Comparison of ENCODE assay signal across 16 cellular contexts in the genomic region with DNA sequence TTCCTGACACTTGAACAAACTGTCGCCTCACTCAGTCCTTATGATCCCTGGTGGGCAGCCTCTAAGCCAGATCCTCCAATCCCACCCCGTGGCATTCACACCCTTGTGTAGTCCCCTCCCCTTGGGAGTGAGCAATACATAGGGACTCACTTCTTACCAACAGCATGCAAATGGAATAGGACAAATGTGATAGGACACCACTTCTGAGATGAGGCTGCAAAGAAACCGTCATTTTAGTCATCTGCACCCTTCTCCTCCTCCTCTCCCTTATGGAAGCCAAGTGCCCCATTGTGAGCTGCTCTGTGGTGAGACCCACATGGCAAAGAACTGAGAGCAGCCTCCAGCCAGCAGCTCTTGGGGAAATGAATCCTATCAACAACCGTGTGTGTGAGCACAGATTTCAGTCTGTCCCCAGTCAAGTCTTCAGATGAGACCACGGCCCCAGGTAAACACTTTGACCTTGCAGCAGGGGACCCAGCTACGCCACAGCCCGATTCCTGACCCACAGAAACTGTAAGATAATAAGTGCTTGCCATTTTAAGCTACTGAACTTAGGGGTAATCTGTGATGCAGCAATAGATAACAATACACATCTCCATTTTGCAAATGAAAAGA. TPM values are rescaled to one million over a fixed set of nuclear protein-coding genes. Genes with fewer than 3 reads are reported as not detected.
A peak's percentile ranks its signal among the peaks of the same experiment; 100 is the strongest.
DNase-seq lines count a peak whose midpoint lies in the region; ATAC-seq and TF ChIP-seq lines count a peak whose summit lies in the region.
"Had no signal": no experiment of that assay in that cellular context is flagged by ENCODE, and none has a peak within 500 bp of the region (broad histone marks: within the 10 kb centered on the region; RNA-seq: fewer than 3 reads in every experiment).

No MANE protein-coding gene starts in this region.

- peak overlapping the region; percentile 88 for H3K27ac Mint-ChIP-seq in Calu3 (ENCODE audit: unreplicated experiment)
- H3K27ac Mint-ChIP-seq in brain = peak overlapping the region in 4 of 5 experiments; percentile 39 to 83 (median 62)
- H3K27ac Mint-ChIP-seq: activated B cell treated with CpG ODN at 0.5 μM for 24 hours; activated T-helper 2 cell treated with anti-CD3 and anti-CD28 coated beads, Interferon-gamma antibody, Interleukin-2, Interleukin-4, amounts not matched to agents 10 μg/mL and 5 μg/mL and 100 μg/mL, durations not matched to agents 14 hours and 24 hours and 36 hours; dendritic cell treated with granulocyte-macrophage colony-stimulating factor and Interleukin-4, amounts not matched to agents 40 ng/mL and 50 ng/mL, for 4 days; IgD-negative memory B cell had no signal

- DNase-seq in Calu3 (no peak), superior temporal gyrus (ENCODE audit: extremely low spot score) (no peak), AG08396 (ENCODE audit: low spot score) (no peak)
- DNase-seq: activated B cell treated with CpG ODN at 0.5 μM for 24 hours; amniotic stem cell; erythroblast; GDM1; stimulated activated CD4-positive, alpha-beta T cell treated with anti-CD3 and anti-CD28 coated beads, Interleukin-2, amount 100 ng/mL, for 24 hours had no signal

- H3K9me3 ChIP-seq in muscle layer of duodenum (ENCODE audit: control insufficient read depth in 1 of 2, low read length in 2 of 2) (no peaks in the 10 kb centered on the region), skeletal muscle tissue (ENCODE audit: control insufficient read depth in 3 of 3, low read length in 3 of 3) (peaks cover 0 to 3% (median 0%) of the 10 kb centered on the region in 3 donors)

- TF ChIP-seq CTCF in Calu3 (IDR thresholded peaks at IDR 0.05; ENCODE audit: unreplicated experiment) (no peak), brain (conservative IDR thresholded peaks at IDR 0.05) (no peak)

- H3K27me3 Mint-ChIP-seq in Calu3 (ENCODE audit: unreplicated experiment) (no peaks in the 10 kb centered on the region), brain (no peaks in the 10 kb centered on the region)
- H3K27me3 Mint-ChIP-seq: activated B cell treated with CpG ODN at 0.5 μM for 24 hours; dendritic cell treated with granulocyte-macrophage colony-stimulating factor and Interleukin-4, amounts not matched to agents 40 ng/mL and 50 ng/mL, for 4 days; IgD-negative memory B cell had no signal

- peak overlapping the region in 2 of 3 donors; percentile 40 to 65 for H3K9ac ChIP-seq in skeletal muscle tissue (ENCODE audit: low read depth in 1 of 3, low read length in 3 of 3)

- H3K4me1 ChIP-seq in muscle layer of duodenum (ENCODE audit: control insufficient read depth in 1 of 2, insufficient read depth in 2 of 2, low read length in 2 of 2) (peaks cover 6 to 7% of the 10 kb centered on the region in 2 donors), skeletal muscle tissue (ENCODE audit: control insufficient read depth in 3 of 3, insufficient read depth in 3 of 3, low read length in 3 of 3) (peaks cover 25 to 46% (median 36%) of the 10 kb centered on the region in 3 donors)

- intact Hi-C loops in Calu3 (cut with micrococcal nuclease; ENCODE audit: unreplicated experiment) = loop anchor here (5.0 kb wide), 1 partner anchor 51 kb away; no protein-coding TSS in a partner anchor

- BruUV-seq in Calu3 (replicated peaks; lab: Mats Ljungman, UMichigan) = no TSS peak

- H3K27ac ChIP-seq in muscle layer of duodenum (ENCODE audit: low read length) = peak overlapping the region; percentile 28
- peak overlapping the region; percentile 65 for H3K27ac ChIP-seq in skeletal muscle tissue (ENCODE audit: low read depth, low read length)

- no peaks in the 10 kb centered on the region for H3K27me3 ChIP-seq in muscle layer of duodenum (ENCODE audit: low read depth, low read length)
- no peaks in the 10 kb centered on the region for H3K27me3 ChIP-seq in skeletal muscle tissue (ENCODE audit: control insufficient read depth in 3 of 3, insufficient read depth in 3 of 3, low read length in 3 of 3)

- H3K36me3 ChIP-seq in muscle layer of duodenum (ENCODE audit: control insufficient read depth in 1 of 2, insufficient read depth in 2 of 2, low read length in 2 of 2) (peaks cover 0 to 6% of the 10 kb centered on the region in 2 donors), skeletal muscle tissue (ENCODE audit: control insufficient read depth in 3 of 3, insufficient read depth in 3 of 3, low read length in 3 of 3) (no peaks in the 10 kb centered on the region)

- H3K36me3 Mint-ChIP-seq in Calu3 (ENCODE audit: insufficient read depth, unreplicated experiment) = peaks cover 17% of the 10 kb centered on the region
- peaks cover 57% of the 10 kb centered on the region for H3K36me3 Mint-ChIP-seq in brain

- H3K9me3 Mint-ChIP-seq in Calu3 (ENCODE audit: low read depth, unreplicated experiment) (no peaks in the 10 kb centered on the region), brain (peaks cover 15 to 21% (median 17%) of the 10 kb centered on the region in 5 experiments)
- H3K9me3 Mint-ChIP-seq: activated B cell treated with CpG ODN at 0.5 μM for 24 hours; activated T-helper 2 cell treated with anti-CD3 and anti-CD28 coated beads, Interferon-gamma antibody, Interleukin-2, Interleukin-4, amounts not matched to agents 10 μg/mL and 5 μg/mL and 100 μg/mL, durations not matched to agents 14 hours and 24 hours and 36 hours had no signal

- no peak overlapping the region for H3K4me3 ChIP-seq in muscle layer of duodenum (ENCODE audit: low read depth in 1 of 2, low read length in 2 of 2)
- peak overlapping the region in 2 of 3 donors; percentile 41 to 50 for H3K4me3 ChIP-seq in skeletal muscle tissue (ENCODE audit: low read length in 3 of 3)

- H3K4me1 Mint-ChIP-seq in Calu3 (ENCODE audit: low read depth, unreplicated experiment) = peaks cover 42% of the 10 kb centered on the region
- peaks cover 62% of the 10 kb centered on the region for H3K4me1 Mint-ChIP-seq in brain
- H3K4me1 Mint-ChIP-seq: activated B cell treated with CpG ODN at 0.5 μM for 24 hours had no signal

- CTCF ChIA-PET in Calu3 (lab: Charles Lee) = interaction anchor here (0.8 to 2.1 kb wide), 5 partner anchors 11 to 123 kb away, joined by 3 to 8 read pairs (median 5); no protein-coding TSS in a partner anchor

- peak overlapping the region; percentile 62 for H3K4me3 Mint-ChIP-seq in Calu3 (ENCODE audit: low read depth, unreplicated experiment)
- H3K4me3 Mint-ChIP-seq in brain = peak overlapping the region in 1 of 5 experiments; percentile 2
- H3K4me3 Mint-ChIP-seq: activated B cell treated with CpG ODN at 0.5 μM for 24 hours had no signal

- ATAC-seq in GM18868 (IDR thresholded peaks at IDR 0.05; ENCODE audit: unreplicated experiment) (no peak), GM21367 (IDR thresholded peaks at IDR 0.05; ENCODE audit: unreplicated experiment) (no peak)

RNA-seq across cellular contexts. Expression of a gene that starts 46.9 kb away (rescaled TPM):
- total RNA-seq in Calu3 (2022) (13.6 and 17.8 TPM in 2 replicates), skeletal muscle tissue (8.9 TPM)
- 7.6 TPM for polyA plus RNA-seq in brain (ENCODE audit: insufficient read depth, low read depth, low replicate concordance)

Comparison
In these comparisons a context has a peak if more than half of its experiments do, and no peak if none do; other contexts are left out.
1. H3K4me3 ChIP-seq: peak in skeletal muscle tissue (2 of 3); none in muscle layer of duodenum (0 of 2).